ENCODE assay signal across 8 cellular contexts in the genomic region with DNA sequence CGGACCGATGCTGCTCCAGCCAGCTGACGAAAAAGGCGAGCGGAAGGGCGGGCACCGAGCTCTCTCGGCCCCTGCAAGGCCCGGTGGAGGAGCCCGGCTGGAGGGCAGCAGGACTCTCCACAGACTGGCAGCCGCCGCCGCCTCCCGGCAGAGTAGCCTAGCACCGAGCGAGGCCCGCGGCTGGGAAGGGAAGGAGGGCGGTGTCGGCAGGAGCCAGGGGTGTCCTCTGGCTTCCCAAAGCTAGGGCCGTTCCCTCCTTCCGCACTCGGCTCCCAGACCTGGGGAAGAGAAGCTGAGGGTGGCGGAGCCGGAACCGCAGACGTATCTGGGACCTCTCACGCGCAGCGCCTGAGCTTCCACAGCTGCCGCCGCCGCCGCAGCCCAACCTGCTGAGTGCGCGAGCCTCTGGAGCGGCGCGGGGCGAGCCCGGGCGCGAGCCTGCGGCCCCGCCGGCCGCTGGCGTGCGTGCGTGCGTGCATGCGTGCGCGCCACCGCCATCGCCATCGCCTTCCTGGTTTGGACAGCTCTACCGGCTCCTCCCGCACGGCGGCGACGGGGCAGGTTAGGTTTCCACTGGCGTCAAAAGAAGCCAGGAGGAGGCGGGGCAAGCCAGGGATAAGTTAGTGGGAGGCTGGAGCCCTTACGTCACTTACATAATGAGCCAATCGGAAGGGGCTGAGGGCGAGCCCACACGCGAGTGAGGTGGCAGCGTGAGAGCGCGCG. TPM values are rescaled to one million over a fixed set of nuclear protein-coding genes. Genes with fewer than 3 reads are reported as not detected.
DNase-seq lines count a peak whose midpoint lies in the region; ATAC-seq and TF ChIP-seq lines count a peak whose summit lies in the region.

A gene (minus strand): TSS at position 395 of the 723 bp plus-strand sequence. CDS start 439 bp downstream, outside the sequence.

- H3K27me3 Mint-ChIP-seq in CD8-positive, alpha-beta T cell (ENCODE audit: low read depth) = no peaks in the 10 kb centered on the region
- H3K27me3 Mint-ChIP-seq in activated CD4-positive, alpha-beta memory T cell treated with anti-CD3 and anti-CD28 coated beads for 36 hours = no peaks in the 10 kb centered on the region

- TF ChIP-seq CTCF in CD8-positive, alpha-beta T cell (IDR thresholded peaks at IDR 0.05) = peak; percentile 24
- TF ChIP-seq CTCF in dorsolateral prefrontal cortex (IDR thresholded peaks at IDR 0.05 in 54 of 56, conservative IDR thresholded peaks at IDR 0.05 in 2 of 56; ENCODE audit: low read depth in 1 of 56, partially characterized antibody in 56 of 56) (peak in 44 of 56 donors; percentile 7 to 67 (median 45)), right lobe of liver (IDR thresholded peaks at IDR 0.05) (peak; percentile 34 to 62 (median 48))

- TF ChIP-seq POLR2A in right lobe of liver (IDR thresholded peaks at IDR 0.05) = peak; percentile 96

- peak; percentile 99 to 100 (median 99) for DNase-seq in CD8-positive, alpha-beta T cell
- DNase-seq in HK-2 (ENCODE audit: unreplicated experiment) = peak; percentile 98
- peak; percentile 93 for DNase-seq in NCI-H82 treated with DMSO at 0.1 percent for 48 hours (lab: John Stamatoyannopoulos, UW; ENCODE audit: unreplicated experiment)
- DNase-seq in activated CD4-positive, alpha-beta memory T cell treated with anti-CD3 and anti-CD28 coated beads for 36 hours = peak; percentile 100
- DNase-seq in dorsolateral prefrontal cortex = peak; percentile 99 to 100 (median 100)
- peak; percentile 100 for DNase-seq in right lobe of liver
- peak; percentile 98 to 100 for DNase-seq in stimulated activated CD4-positive, alpha-beta T cell treated with anti-CD3 and anti-CD28 coated beads, Interleukin-4, amount 100 ng/mL, for 4 hours

- POLR2A ChIA-PET in CD8-positive, alpha-beta T cell (lab: Charles Lee) = interaction anchor here (1.2 to 4.3 kb wide), 9 partner anchors 16 to 733 kb away, joined by 3 to 87 read pairs (median 4); a partner anchor contains a TSS
- POLR2A ChIA-PET in activated CD4-positive, alpha-beta memory T cell treated with anti-CD3 and anti-CD28 coated beads for 36 hours (lab: Charles Lee) = interaction anchor here (0.6 to 2.1 kb wide), 7 partner anchors 16 to 410 kb away, joined by 3 to 37 read pairs (median 4); a partner anchor contains a TSS

- CTCF ChIA-PET in CD8-positive, alpha-beta T cell (lab: Charles Lee) = interaction anchor here (0.6 to 4.3 kb wide), 5 partner anchors 17 to 219 kb away, joined by 3 to 23 read pairs (median 3); a partner anchor contains a TSS
- CTCF ChIA-PET in activated CD4-positive, alpha-beta memory T cell treated with anti-CD3 and anti-CD28 coated beads for 36 hours (lab: Charles Lee) = interaction anchor here (0.6 to 2.9 kb wide), 5 partner anchors 18 to 806 kb away, joined by 3 to 17 read pairs (median 3); a partner anchor contains a TSS

- H3K4me3 ChIP-seq in CD8-positive, alpha-beta T cell (ENCODE audit: low read depth, low read length) = peak within 1 kb of the TSS; percentile 69
- H3K4me3 ChIP-seq in dorsolateral prefrontal cortex = peak within 1 kb of the TSS; percentile 70 to 100 (median 96)
- H3K4me3 ChIP-seq in right lobe of liver = peak within 1 kb of the TSS; percentile 83 to 98 (median 97)

- no peaks in the 10 kb centered on the region for H3K9me3 ChIP-seq in CD8-positive, alpha-beta T cell (ENCODE audit: low read length)
- H3K9me3 ChIP-seq in right lobe of liver = no peaks in the 10 kb centered on the region

- H3K27ac ChIP-seq in CD8-positive, alpha-beta T cell (ENCODE audit: low read depth, low read length) = peak within 1 kb of the TSS; percentile 71
- peak within 1 kb of the TSS; percentile 87 to 100 (median 98) for H3K27ac ChIP-seq in dorsolateral prefrontal cortex
- H3K27ac ChIP-seq in right lobe of liver = peak within 1 kb of the TSS; percentile 96 to 98 (median 96)

- peak within 1 kb of the TSS; percentile 95 for H3K27ac Mint-ChIP-seq in CD8-positive, alpha-beta T cell
- peak within 1 kb of the TSS; percentile 83 for H3K27ac Mint-ChIP-seq in activated CD4-positive, alpha-beta memory T cell treated with anti-CD3 and anti-CD28 coated beads for 36 hours

- H3K4me1 ChIP-seq in CD8-positive, alpha-beta T cell (ENCODE audit: insufficient read depth, low read length) = peaks cover 17% of the 10 kb centered on the region
- H3K4me1 ChIP-seq in right lobe of liver = peaks cover 0 to 30% (median 7%) of the 10 kb centered on the region in 4 donors

- H3K36me3 ChIP-seq in CD8-positive, alpha-beta T cell (ENCODE audit: insufficient read depth, low read length) = no peaks in the 10 kb centered on the region
- H3K36me3 ChIP-seq in right lobe of liver = no peaks in the 10 kb centered on the region

- peak within 1 kb of the TSS; percentile 85 for H3K4me3 Mint-ChIP-seq in CD8-positive, alpha-beta T cell
- peak within 1 kb of the TSS; percentile 85 for H3K4me3 Mint-ChIP-seq in activated CD4-positive, alpha-beta memory T cell treated with anti-CD3 and anti-CD28 coated beads for 36 hours

- WGBS in right lobe of liver (ENCODE audit: insufficient coverage, low coverage, low lambda C conversion rate, missing lambda C conversion rate) = 0% methylated on average over 15 of the region's 74 CpGs

- no peaks in the 10 kb centered on the region for H3K27me3 ChIP-seq in CD8-positive, alpha-beta T cell (ENCODE audit: insufficient read depth, low read length)
- H3K27me3 ChIP-seq in dorsolateral prefrontal cortex (no peaks in the 10 kb centered on the region), right lobe of liver (no peaks in the 10 kb centered on the region)

- H3K36me3 Mint-ChIP-seq in CD8-positive, alpha-beta T cell = peaks cover 8% of the 10 kb centered on the region
- H3K36me3 Mint-ChIP-seq in activated CD4-positive, alpha-beta memory T cell treated with anti-CD3 and anti-CD28 coated beads for 36 hours = peaks cover 7% of the 10 kb centered on the region

- peaks cover 29% of the 10 kb centered on the region for H3K4me1 Mint-ChIP-seq in CD8-positive, alpha-beta T cell (ENCODE audit: low read depth)
- H3K4me1 Mint-ChIP-seq in activated CD4-positive, alpha-beta memory T cell treated with anti-CD3 and anti-CD28 coated beads for 36 hours (ENCODE audit: low read depth) = peaks cover 24% of the 10 kb centered on the region

- H3K9me3 Mint-ChIP-seq in CD8-positive, alpha-beta T cell = no peaks in the 10 kb centered on the region
- no peaks in the 10 kb centered on the region for H3K9me3 Mint-ChIP-seq in activated CD4-positive, alpha-beta memory T cell treated with anti-CD3 and anti-CD28 coated beads for 36 hours

- intact Hi-C loops in CD8-positive, alpha-beta T cell (cut with DNase I, micrococcal nuclease) = loop anchor here (1.0 to 10.0 kb wide), 9 partner anchors 18 to 636 kb away; a partner anchor contains a TSS
- intact Hi-C loops in activated CD4-positive, alpha-beta memory T cell treated with anti-CD3 and anti-CD28 coated beads for 36 hours (cut with micrococcal nuclease) = loop anchor here (1.0 to 2.0 kb wide), 3 partner anchors 18 to 116 kb away; a partner anchor contains a TSS
- intact Hi-C loops in dorsolateral prefrontal cortex (cut with DNase I) (loop anchor here (1.0 kb wide), 1 partner anchor 18 kb away; no protein-coding TSS in a partner anchor), right lobe of liver (cut with DNase I) (no loop called here)

- ATAC-seq in CD8-positive, alpha-beta T cell = peak; percentile 93
- peak; percentile 92 for ATAC-seq in GM19452 (IDR thresholded peaks at IDR 0.05; ENCODE audit: unreplicated experiment)
- peak; percentile 91 to 95 (median 94) for ATAC-seq in right lobe of liver

RNA-seq across cellular contexts. Expression of the gene that starts here (rescaled TPM):
- total RNA-seq in CD8-positive, alpha-beta T cell = 10 to 100 TPM; 43.7 to 53.3 TPM
- 10 to 100 TPM; 66.0 to 71.0 TPM for total RNA-seq in activated CD4-positive, alpha-beta memory T cell treated with anti-CD3 and anti-CD28 coated beads for 36 hours
- total RNA-seq in dorsolateral prefrontal cortex (100 to 1,000 TPM; 200 to 371 (median 290) TPM), right lobe of liver (100 to 1,000 TPM in 2 of 6 experiments, 10 to 100 TPM in 4; 59.3 to 163 (median 81.7) TPM)

Comparison
In these comparisons a context has a peak if more than half of its experiments do, and no peak if none do; other contexts are left out.
1. Peak in every context shown above with its lines: DNase-seq, ATAC-seq, H3K4me3 ChIP-seq and H3K27ac ChIP-seq.
2. intact Hi-C loops: an anchor here in CD8-positive, alpha-beta T cell (1.0 to 10.0 kb wide), activated CD4-positive, alpha-beta memory T cell treated with anti-CD3 and anti-CD28 coated beads for 36 hours (1.0 to 2.0 kb wide) and dorsolateral prefrontal cortex (1.0 kb wide); none called in right lobe of liver.